In genomic region chr6:37169458-37170272, GRCh38 we compare ENCODE assay signal across 8 cellular contexts. TPM values are rescaled to one million over a fixed set of nuclear protein-coding genes. Genes with fewer than 3 reads are reported as not detected.
A peak's percentile ranks its signal among the peaks of the same experiment; 100 is the strongest.
DNase-seq lines count a peak whose midpoint lies in the region; ATAC-seq, FAIRE-seq and TF ChIP-seq lines count a peak whose summit lies in the region.

Gene PIM1 (plus strand): TSS chr6:37170152. CDS start chr6:37170576, 424 bp downstream.

- H3K27me3 Mint-ChIP-seq in mesothelial cell of epicardium (ENCODE audit: low read depth), result no peaks in the 10 kb centered on the region

- H3K27ac ChIP-seq in HUES6 (ENCODE audit: low read depth, low read length) (peak within 1 kb of the TSS; percentile 96), OCI-LY1 (ENCODE audit: low read depth, low read length, poor library complexity, severe bottlenecking) (peak within 1 kb of the TSS; percentile 95)

- peaks cover 23% of the 10 kb centered on the region for H3K4me1 ChIP-seq in HUES6 (ENCODE audit: control insufficient read depth, insufficient read depth, low read length)
- peaks cover 36% of the 10 kb centered on the region for H3K4me1 ChIP-seq in OCI-LY1 (ENCODE audit: insufficient read depth, low read length, severe bottlenecking)

- H4K20me1 ChIP-seq in OCI-LY1 (ENCODE audit: insufficient read depth, low read length), result peaks cover 3% of the 10 kb centered on the region

- H3K9ac ChIP-seq in HUES6 (ENCODE audit: low read length) (peak within 1 kb of the TSS; percentile 99), OCI-LY1 (ENCODE audit: low read length) (peak within 1 kb of the TSS; percentile 93)

- no peaks in the 10 kb centered on the region for H3K9me3 Mint-ChIP-seq in mesothelial cell of epicardium

- H3K27me3 ChIP-seq in HUES6 (ENCODE audit: control insufficient read depth, insufficient read depth, low read length) (no peaks in the 10 kb centered on the region), OCI-LY1 (ENCODE audit: insufficient read depth, low read length) (no peaks in the 10 kb centered on the region)

- no peak for TF ChIP-seq CTCF in OCI-LY1 (IDR thresholded peaks at IDR 0.05; ENCODE audit: low read length)
- TF ChIP-seq CTCF in mesothelial cell of epicardium (IDR thresholded peaks at IDR 0.05; ENCODE audit: unreplicated experiment), result no peak

- H3K79me2 ChIP-seq in OCI-LY1 (ENCODE audit: insufficient read depth, low read length), result peaks cover 26% of the 10 kb centered on the region

- H3K4me3 Mint-ChIP-seq in mesothelial cell of epicardium, result peak within 1 kb of the TSS; percentile 86

- H2AFZ ChIP-seq in OCI-LY1 (ENCODE audit: low read length), result no peak within 1 kb of the TSS

- H3K9me2 ChIP-seq in OCI-LY1 (ENCODE audit: low read depth, low read length), result no peaks in the 10 kb centered on the region

- no peaks in the 10 kb centered on the region for H3K9me3 ChIP-seq in HUES6 (ENCODE audit: control insufficient read depth, insufficient read depth, low read depth, low read length)
- H3K9me3 ChIP-seq in OCI-LY1 (ENCODE audit: low read length), result no peaks in the 10 kb centered on the region

- peak; percentile 64 for ATAC-seq in GM21390 (IDR thresholded peaks at IDR 0.05; ENCODE audit: unreplicated experiment)

- H3K4me1 Mint-ChIP-seq in mesothelial cell of epicardium, result peaks cover 36% of the 10 kb centered on the region

- H3K36me3 Mint-ChIP-seq in mesothelial cell of epicardium, result peaks cover 14% of the 10 kb centered on the region

- peak within 1 kb of the TSS; percentile 82 for H3K4me2 ChIP-seq in OCI-LY1 (ENCODE audit: low read length)

- peaks cover 34% of the 10 kb centered on the region for H3K36me3 ChIP-seq in HUES6 (ENCODE audit: control insufficient read depth, insufficient read depth, low read length)
- H3K36me3 ChIP-seq in OCI-LY1 (ENCODE audit: insufficient read depth, low read length), result peaks cover 46% of the 10 kb centered on the region

- H3K4me3 ChIP-seq in HUES6 (ENCODE audit: low read depth, low read length), result peak within 1 kb of the TSS; percentile 99
- peak within 1 kb of the TSS; percentile 89 for H3K4me3 ChIP-seq in OCI-LY1 (ENCODE audit: low read depth, low read length, poor library complexity, severe bottlenecking)

- peak; percentile 39 for FAIRE-seq in endometrium (lab: Jason Lieb, UNC)

- H3K27ac Mint-ChIP-seq in mesothelial cell of epicardium, result peak within 1 kb of the TSS; percentile 99

- H3F3A ChIP-seq in OCI-LY1 (ENCODE audit: insufficient read depth, low read length), result peaks cover 16% of the 10 kb centered on the region

- peak; percentile 98 for DNase-seq in COR-L47 (lab: John Stamatoyannopoulos, UW)
- peak; percentile 99 for DNase-seq in activated CD8-positive, alpha-beta memory T cell treated with anti-CD3 and anti-CD28 coated beads, Interleukin-2, amount 50 U/mL, for 4 hours
- peak; percentile 93 to 100 for DNase-seq in mesothelial cell of epicardium (ENCODE audit: low spot score in 2 of 2, unreplicated experiment in 2 of 2)
- peak; percentile 97 to 99 for DNase-seq in stimulated activated CD8-positive, alpha-beta memory T cell treated with anti-CD3 and anti-CD28 coated beads, Interleukin-15, amount 100 ng/mL, for 4 hours (ENCODE audit: low read depth in 2 of 2)

RNA-seq across cellular contexts. Expression of gene PIM1, which starts in this region (rescaled TPM):
- total RNA-seq in mesothelial cell of epicardium, result 26.2 to 30.3 TPM (median 28.6 TPM) in 3 replicates

Comparison
In these comparisons a context has a peak if more than half of its experiments do, and no peak if none do; other contexts are left out.
1. Peak in every context shown above with its lines: DNase-seq, ATAC-seq, H3K4me3 ChIP-seq and H3K27ac ChIP-seq.